ENCODE assay signal across 1 cellular context in the genomic region with DNA sequence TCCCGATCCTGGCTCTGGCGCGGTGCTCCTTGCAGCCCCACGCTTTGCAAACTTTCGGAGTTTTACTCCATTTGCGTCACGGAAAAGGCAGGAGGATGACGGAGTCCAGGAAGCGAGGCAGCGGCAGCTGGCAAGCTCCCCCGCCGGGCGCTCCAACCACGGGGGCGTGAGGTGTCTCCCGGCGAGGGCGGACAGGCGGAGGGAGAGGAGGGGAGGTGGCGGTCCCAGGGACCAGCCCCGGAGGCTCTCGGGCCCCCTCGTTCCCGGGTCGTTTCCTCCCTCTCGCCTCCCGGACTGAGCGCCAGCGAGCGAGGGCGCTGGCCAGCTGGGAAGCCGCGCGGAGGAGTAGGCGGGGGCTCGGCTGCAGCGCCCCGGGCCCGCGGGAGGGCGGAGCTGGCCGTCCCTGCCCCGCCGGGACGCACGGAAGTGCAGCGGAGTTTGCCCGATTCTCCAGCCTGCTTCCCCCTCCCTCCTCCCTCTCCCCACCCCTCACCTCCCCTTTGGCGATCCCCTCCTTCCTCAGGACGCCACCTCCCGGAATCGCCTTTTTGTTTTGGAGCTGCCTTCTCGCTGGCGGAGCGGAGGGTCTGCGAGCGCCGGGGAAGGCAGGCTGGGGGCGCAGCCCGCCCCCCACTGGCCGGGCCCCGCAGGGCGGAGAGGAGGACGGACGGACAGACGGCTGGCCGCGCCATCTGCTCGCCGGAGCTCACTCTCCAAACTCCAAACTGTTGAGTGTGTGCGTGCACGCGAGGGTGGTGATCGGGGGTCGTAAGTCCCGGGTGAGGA.
TF ChIP-seq lines count a peak whose summit lies in the region.

A gene with protein sequence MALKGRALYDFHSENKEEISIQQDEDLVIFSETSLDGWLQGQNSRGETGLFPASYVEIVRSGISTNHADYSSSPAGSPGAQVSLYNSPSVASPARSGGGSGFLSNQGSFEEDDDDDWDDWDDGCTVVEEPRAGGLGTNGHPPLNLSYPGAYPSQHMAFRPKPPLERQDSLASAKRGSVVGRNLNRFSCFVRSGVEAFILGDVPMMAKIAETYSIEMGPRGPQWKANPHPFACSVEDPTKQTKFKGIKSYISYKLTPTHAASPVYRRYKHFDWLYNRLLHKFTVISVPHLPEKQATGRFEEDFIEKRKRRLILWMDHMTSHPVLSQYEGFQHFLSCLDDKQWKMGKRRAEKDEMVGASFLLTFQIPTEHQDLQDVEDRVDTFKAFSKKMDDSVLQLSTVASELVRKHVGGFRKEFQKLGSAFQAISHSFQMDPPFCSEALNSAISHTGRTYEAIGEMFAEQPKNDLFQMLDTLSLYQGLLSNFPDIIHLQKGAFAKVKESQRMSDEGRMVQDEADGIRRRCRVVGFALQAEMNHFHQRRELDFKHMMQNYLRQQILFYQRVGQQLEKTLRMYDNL (plus strand): TSS at position 543 of the 786 bp plus-strand sequence. CDS start 1,191 bp downstream, outside the sequence.

TF ChIP-seq in WTC11, 78 proteins besides CTCF, POLR2A, EP300 and RAD21 (continued from another document):
- TF ChIP-seq, protein P1, sequence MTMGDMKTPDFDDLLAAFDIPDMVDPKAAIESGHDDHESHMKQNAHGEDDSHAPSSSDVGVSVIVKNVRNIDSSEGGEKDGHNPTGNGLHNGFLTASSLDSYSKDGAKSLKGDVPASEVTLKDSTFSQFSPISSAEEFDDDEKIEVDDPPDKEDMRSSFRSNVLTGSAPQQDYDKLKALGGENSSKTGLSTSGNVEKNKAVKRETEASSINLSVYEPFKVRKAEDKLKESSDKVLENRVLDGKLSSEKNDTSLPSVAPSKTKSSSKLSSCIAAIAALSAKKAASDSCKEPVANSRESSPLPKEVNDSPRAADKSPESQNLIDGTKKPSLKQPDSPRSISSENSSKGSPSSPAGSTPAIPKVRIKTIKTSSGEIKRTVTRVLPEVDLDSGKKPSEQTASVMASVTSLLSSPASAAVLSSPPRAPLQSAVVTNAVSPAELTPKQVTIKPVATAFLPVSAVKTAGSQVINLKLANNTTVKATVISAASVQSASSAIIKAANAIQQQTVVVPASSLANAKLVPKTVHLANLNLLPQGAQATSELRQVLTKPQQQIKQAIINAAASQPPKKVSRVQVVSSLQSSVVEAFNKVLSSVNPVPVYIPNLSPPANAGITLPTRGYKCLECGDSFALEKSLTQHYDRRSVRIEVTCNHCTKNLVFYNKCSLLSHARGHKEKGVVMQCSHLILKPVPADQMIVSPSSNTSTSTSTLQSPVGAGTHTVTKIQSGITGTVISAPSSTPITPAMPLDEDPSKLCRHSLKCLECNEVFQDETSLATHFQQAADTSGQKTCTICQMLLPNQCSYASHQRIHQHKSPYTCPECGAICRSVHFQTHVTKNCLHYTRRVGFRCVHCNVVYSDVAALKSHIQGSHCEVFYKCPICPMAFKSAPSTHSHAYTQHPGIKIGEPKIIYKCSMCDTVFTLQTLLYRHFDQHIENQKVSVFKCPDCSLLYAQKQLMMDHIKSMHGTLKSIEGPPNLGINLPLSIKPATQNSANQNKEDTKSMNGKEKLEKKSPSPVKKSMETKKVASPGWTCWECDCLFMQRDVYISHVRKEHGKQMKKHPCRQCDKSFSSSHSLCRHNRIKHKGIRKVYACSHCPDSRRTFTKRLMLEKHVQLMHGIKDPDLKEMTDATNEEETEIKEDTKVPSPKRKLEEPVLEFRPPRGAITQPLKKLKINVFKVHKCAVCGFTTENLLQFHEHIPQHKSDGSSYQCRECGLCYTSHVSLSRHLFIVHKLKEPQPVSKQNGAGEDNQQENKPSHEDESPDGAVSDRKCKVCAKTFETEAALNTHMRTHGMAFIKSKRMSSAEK (CRISPR knock-in tag; IDR thresholded peaks at IDR 0.05; ENCODE audit: borderline replicate concordance): no peak
- TF ChIP-seq MYBL2 (CRISPR knock-in tag; IDR thresholded peaks at IDR 0.05) (peak; percentile 76; the same call in 1 of the 2 replicates), OVOL2 (CRISPR knock-in tag; IDR thresholded peaks at IDR 0.05; ENCODE audit: borderline replicate concordance) (no peak), FOXK1 (CRISPR knock-in tag; IDR thresholded peaks at IDR 0.05) (peak; percentile 57; the same call in 1 of the 2 replicates), SP1 (CRISPR knock-in tag; conservative IDR thresholded peaks at IDR 0.05) (peak; percentile 80), ETV6 (CRISPR knock-in tag; IDR thresholded peaks at IDR 0.05) (peak; percentile 47), ELF4 (CRISPR knock-in tag; IDR thresholded peaks at IDR 0.05; ENCODE audit: low read depth) (no peak), ZNF671 (CRISPR knock-in tag; IDR thresholded peaks at IDR 0.05) (no peak), ATF1 (CRISPR knock-in tag; IDR thresholded peaks at IDR 0.05) (no peak), ZNF423 (CRISPR knock-in tag; IDR thresholded peaks at IDR 0.05) (0 out of 2 replicates have a peak, but pooled peaks have one; percentile 0), ZNF121 (CRISPR knock-in tag; IDR thresholded peaks at IDR 0.05) (no peak), ZNF232 (CRISPR knock-in tag; IDR thresholded peaks at IDR 0.05) (peak; percentile 54; the same call in 1 of the 2 replicates)
- TF ChIP-seq, protein P2, sequence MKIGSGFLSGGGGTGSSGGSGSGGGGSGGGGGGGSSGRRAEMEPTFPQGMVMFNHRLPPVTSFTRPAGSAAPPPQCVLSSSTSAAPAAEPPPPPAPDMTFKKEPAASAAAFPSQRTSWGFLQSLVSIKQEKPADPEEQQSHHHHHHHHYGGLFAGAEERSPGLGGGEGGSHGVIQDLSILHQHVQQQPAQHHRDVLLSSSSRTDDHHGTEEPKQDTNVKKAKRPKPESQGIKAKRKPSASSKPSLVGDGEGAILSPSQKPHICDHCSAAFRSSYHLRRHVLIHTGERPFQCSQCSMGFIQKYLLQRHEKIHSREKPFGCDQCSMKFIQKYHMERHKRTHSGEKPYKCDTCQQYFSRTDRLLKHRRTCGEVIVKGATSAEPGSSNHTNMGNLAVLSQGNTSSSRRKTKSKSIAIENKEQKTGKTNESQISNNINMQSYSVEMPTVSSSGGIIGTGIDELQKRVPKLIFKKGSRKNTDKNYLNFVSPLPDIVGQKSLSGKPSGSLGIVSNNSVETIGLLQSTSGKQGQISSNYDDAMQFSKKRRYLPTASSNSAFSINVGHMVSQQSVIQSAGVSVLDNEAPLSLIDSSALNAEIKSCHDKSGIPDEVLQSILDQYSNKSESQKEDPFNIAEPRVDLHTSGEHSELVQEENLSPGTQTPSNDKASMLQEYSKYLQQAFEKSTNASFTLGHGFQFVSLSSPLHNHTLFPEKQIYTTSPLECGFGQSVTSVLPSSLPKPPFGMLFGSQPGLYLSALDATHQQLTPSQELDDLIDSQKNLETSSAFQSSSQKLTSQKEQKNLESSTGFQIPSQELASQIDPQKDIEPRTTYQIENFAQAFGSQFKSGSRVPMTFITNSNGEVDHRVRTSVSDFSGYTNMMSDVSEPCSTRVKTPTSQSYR (CRISPR knock-in tag; IDR thresholded peaks at IDR 0.05): no peak
- TF ChIP-seq, protein P3, sequence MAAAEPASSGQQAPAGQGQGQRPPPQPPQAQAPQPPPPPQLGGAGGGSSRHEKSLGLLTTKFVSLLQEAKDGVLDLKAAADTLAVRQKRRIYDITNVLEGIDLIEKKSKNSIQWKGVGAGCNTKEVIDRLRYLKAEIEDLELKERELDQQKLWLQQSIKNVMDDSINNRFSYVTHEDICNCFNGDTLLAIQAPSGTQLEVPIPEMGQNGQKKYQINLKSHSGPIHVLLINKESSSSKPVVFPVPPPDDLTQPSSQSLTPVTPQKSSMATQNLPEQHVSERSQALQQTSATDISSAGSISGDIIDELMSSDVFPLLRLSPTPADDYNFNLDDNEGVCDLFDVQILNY (CRISPR knock-in tag; IDR thresholded peaks at IDR 0.05): 0 out of 2 replicates have a peak, but pooled peaks have one; percentile 40
- TF ChIP-seq, protein P4, sequence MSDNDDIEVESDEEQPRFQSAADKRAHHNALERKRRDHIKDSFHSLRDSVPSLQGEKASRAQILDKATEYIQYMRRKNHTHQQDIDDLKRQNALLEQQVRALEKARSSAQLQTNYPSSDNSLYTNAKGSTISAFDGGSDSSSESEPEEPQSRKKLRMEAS (CRISPR knock-in tag; IDR thresholded peaks at IDR 0.05): 0 out of 2 replicates have a peak, but pooled peaks have one; percentile 42
- TF ChIP-seq, protein P5, sequence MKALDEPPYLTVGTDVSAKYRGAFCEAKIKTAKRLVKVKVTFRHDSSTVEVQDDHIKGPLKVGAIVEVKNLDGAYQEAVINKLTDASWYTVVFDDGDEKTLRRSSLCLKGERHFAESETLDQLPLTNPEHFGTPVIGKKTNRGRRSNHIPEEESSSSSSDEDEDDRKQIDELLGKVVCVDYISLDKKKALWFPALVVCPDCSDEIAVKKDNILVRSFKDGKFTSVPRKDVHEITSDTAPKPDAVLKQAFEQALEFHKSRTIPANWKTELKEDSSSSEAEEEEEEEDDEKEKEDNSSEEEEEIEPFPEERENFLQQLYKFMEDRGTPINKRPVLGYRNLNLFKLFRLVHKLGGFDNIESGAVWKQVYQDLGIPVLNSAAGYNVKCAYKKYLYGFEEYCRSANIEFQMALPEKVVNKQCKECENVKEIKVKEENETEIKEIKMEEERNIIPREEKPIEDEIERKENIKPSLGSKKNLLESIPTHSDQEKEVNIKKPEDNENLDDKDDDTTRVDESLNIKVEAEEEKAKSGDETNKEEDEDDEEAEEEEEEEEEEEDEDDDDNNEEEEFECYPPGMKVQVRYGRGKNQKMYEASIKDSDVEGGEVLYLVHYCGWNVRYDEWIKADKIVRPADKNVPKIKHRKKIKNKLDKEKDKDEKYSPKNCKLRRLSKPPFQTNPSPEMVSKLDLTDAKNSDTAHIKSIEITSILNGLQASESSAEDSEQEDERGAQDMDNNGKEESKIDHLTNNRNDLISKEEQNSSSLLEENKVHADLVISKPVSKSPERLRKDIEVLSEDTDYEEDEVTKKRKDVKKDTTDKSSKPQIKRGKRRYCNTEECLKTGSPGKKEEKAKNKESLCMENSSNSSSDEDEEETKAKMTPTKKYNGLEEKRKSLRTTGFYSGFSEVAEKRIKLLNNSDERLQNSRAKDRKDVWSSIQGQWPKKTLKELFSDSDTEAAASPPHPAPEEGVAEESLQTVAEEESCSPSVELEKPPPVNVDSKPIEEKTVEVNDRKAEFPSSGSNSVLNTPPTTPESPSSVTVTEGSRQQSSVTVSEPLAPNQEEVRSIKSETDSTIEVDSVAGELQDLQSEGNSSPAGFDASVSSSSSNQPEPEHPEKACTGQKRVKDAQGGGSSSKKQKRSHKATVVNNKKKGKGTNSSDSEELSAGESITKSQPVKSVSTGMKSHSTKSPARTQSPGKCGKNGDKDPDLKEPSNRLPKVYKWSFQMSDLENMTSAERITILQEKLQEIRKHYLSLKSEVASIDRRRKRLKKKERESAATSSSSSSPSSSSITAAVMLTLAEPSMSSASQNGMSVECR (CRISPR knock-in tag; IDR thresholded peaks at IDR 0.05; ENCODE audit: borderline replicate concordance): peak; percentile 57
- TF ChIP-seq, protein P6, sequence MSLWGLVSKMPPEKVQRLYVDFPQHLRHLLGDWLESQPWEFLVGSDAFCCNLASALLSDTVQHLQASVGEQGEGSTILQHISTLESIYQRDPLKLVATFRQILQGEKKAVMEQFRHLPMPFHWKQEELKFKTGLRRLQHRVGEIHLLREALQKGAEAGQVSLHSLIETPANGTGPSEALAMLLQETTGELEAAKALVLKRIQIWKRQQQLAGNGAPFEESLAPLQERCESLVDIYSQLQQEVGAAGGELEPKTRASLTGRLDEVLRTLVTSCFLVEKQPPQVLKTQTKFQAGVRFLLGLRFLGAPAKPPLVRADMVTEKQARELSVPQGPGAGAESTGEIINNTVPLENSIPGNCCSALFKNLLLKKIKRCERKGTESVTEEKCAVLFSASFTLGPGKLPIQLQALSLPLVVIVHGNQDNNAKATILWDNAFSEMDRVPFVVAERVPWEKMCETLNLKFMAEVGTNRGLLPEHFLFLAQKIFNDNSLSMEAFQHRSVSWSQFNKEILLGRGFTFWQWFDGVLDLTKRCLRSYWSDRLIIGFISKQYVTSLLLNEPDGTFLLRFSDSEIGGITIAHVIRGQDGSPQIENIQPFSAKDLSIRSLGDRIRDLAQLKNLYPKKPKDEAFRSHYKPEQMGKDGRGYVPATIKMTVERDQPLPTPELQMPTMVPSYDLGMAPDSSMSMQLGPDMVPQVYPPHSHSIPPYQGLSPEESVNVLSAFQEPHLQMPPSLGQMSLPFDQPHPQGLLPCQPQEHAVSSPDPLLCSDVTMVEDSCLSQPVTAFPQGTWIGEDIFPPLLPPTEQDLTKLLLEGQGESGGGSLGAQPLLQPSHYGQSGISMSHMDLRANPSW (CRISPR knock-in tag; conservative IDR thresholded peaks at IDR 0.05; ENCODE audit: low read depth): 0 out of 2 replicates have a peak, but pooled peaks have one; percentile 87
- TF ChIP-seq, protein P7, sequence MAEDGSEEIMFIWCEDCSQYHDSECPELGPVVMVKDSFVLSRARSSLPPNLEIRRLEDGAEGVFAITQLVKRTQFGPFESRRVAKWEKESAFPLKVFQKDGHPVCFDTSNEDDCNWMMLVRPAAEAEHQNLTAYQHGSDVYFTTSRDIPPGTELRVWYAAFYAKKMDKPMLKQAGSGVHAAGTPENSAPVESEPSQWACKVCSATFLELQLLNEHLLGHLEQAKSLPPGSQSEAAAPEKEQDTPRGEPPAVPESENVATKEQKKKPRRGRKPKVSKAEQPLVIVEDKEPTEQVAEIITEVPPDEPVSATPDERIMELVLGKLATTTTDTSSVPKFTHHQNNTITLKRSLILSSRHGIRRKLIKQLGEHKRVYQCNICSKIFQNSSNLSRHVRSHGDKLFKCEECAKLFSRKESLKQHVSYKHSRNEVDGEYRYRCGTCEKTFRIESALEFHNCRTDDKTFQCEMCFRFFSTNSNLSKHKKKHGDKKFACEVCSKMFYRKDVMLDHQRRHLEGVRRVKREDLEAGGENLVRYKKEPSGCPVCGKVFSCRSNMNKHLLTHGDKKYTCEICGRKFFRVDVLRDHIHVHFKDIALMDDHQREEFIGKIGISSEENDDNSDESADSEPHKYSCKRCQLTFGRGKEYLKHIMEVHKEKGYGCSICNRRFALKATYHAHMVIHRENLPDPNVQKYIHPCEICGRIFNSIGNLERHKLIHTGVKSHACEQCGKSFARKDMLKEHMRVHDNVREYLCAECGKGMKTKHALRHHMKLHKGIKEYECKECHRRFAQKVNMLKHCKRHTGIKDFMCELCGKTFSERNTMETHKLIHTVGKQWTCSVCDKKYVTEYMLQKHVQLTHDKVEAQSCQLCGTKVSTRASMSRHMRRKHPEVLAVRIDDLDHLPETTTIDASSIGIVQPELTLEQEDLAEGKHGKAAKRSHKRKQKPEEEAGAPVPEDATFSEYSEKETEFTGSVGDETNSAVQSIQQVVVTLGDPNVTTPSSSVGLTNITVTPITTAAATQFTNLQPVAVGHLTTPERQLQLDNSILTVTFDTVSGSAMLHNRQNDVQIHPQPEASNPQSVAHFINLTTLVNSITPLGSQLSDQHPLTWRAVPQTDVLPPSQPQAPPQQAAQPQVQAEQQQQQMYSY (CRISPR knock-in tag; IDR thresholded peaks at IDR 0.05): peak; percentile 30
